ENCODE assay signal across 25 cellular contexts in genomic region chr6:16810411-16810810, GRCh38. TPM values are rescaled to one million over a fixed set of nuclear protein-coding genes. Genes with fewer than 3 reads are reported as not detected.
"Had no signal": no experiment of that assay in that cellular context is flagged by ENCODE, and none has a peak within 500 bp of the region (broad histone marks: within the 10 kb centered on the region; RNA-seq: fewer than 3 reads in every experiment).

No MANE protein-coding gene starts in this region.

- H3K4me3 Mint-ChIP-seq: T-helper 17 cell had no signal

- H3K4me1 Mint-ChIP-seq: T-helper 17 cell had no signal

- ATAC-seq: Right ventricle myocardium inferior, SK-N-SH treated with all-trans-retinoic acid at 6 μM for 48 hours, T-helper 17 cell had no signal

- DNase-seq: KBM-7; NCI-H1092; NCI-H1105 treated with DMSO at 0.1 percent for 48 hours; NCI-H1417 treated with DMSO at 0.1 percent for 48 hours; NCI-H146; NCI-H1694 treated with DMSO at 0.1 percent for 48 hours; NCI-H1930; NCI-H2081; NCI-H2107; NCI-H226; NCI-H446; NCI-H510A; NCI-H524 treated with DMSO at 0.1 percent for 48 hours; NCI-H69; NCI-H774; NK-92 treated with Interleukin-12 subunit alpha and Interleukin-12 subunit beta, amount 100 ng/mL, for 24 hours; PC-9; Peyer's patch; SHP77 treated with DMSO at 0.1 percent for 48 hours; SJCRH30; T-helper 1 cell; T-helper 17 cell had no signal

- H3K36me3 ChIP-seq: Peyer's patch, SJCRH30 had no signal

- H3K9me3 ChIP-seq: SJCRH30 had no signal

- H3K27me3 ChIP-seq: Peyer's patch, SJCRH30 had no signal

- H3K27ac ChIP-seq: PC-9, Peyer's patch, SJCRH30 had no signal

- H3K4me3 ChIP-seq: PC-9, Peyer's patch, SJCRH30 had no signal

- H3K27me3 Mint-ChIP-seq: T-helper 17 cell had no signal

- H3K27ac Mint-ChIP-seq: T-helper 17 cell had no signal

- H3K4me1 ChIP-seq: Peyer's patch, SJCRH30 had no signal

- H3K4me2 ChIP-seq: PC-9 had no signal

- H2AFZ ChIP-seq: PC-9 had no signal

RNA-seq across cellular contexts. Expression of gene ATXN1, which starts 49.2 kb away (rescaled TPM):
- total RNA-seq: OCI-LY7 had no signal
